ENCODE assay signal across 8 cellular contexts in genomic region chr4:2843023-2843908, GRCh38. TPM values are rescaled to one million over a fixed set of nuclear protein-coding genes. Genes with fewer than 3 reads are reported as not detected.
A peak's percentile ranks its signal among the peaks of the same experiment; 100 is the strongest.
DNase-seq lines count a peak whose midpoint lies in the region; ATAC-seq, FAIRE-seq and TF ChIP-seq lines count a peak whose summit lies in the region.

TSS of gene ADD1 (plus strand) at chr4:2843844. CDS start at chr4:2875916, 32,072 bp downstream.

- intact Hi-C loops in kidney (cut with DNase I): no loop called here

- POLR2A ChIA-PET in AG04450 (lab: Yijun Ruan, JAX): interaction anchor here (0.6 to 1.1 kb wide), 2 partner anchors 79 to 87 kb away, joined by 3 read pairs; no protein-coding TSS in a partner anchor

- H3K9me3 ChIP-seq in AG04450 (ENCODE audit: control insufficient read depth, insufficient read depth, low read length) (no peaks in the 10 kb centered on the region; the same call in 1 of the 2 replicates), kidney (ENCODE audit: control insufficient read depth in 1 of 2, low read length in 2 of 2) (no peaks in the 10 kb centered on the region)

- no peaks in the 10 kb centered on the region for H3K27me3 ChIP-seq in AG04450 (ENCODE audit: control insufficient read depth, insufficient read depth, low read length)

- H3K4me1 ChIP-seq in kidney (ENCODE audit: control insufficient read depth in 1 of 2, insufficient read depth in 1 of 2, low read depth in 1 of 2, low read length in 2 of 2): peaks cover 10 to 14% of the 10 kb centered on the region in 2 donors

- TF ChIP-seq CTCF in AG04450 (IDR thresholded peaks at IDR 0.05; ENCODE audit: low read depth, low read length) (no peak), kidney (IDR thresholded peaks at IDR 0.05; ENCODE audit: borderline replicate concordance, extremely low read depth, insufficient read depth) (no peak)

- ATAC-seq in GM18861 (IDR thresholded peaks at IDR 0.05; ENCODE audit: unreplicated experiment) (peak; percentile 62), HG03095 (IDR thresholded peaks at IDR 0.05; ENCODE audit: unreplicated experiment) (peak; percentile 80)

- peak within 1 kb of the TSS; percentile 83 for H3K4me3 ChIP-seq in AG04450 (ENCODE audit: low read depth, low read length)
- H3K4me3 ChIP-seq in kidney (ENCODE audit: low read length in 2 of 2): peak within 1 kb of the TSS; percentile 73 to 77

- DNase-seq in AG04450 (ENCODE audit: low read depth, low spot score) (peak; percentile 86), NCI-H345 (lab: John Stamatoyannopoulos, UW) (peak; percentile 86), cerebellar cortex (ENCODE audit: low spot score) (peak; percentile 89), kidney (peak; percentile 98)
- DNase-seq in activated CD4-positive, CD25-positive, alpha-beta regulatory T cell treated with anti-CD3 and anti-CD28 coated beads, Interleukin-2, amount 50 U/mL, for 72 hours: peak; percentile 99
- DNase-seq in stimulated activated CD4-positive, alpha-beta T cell treated with anti-CD3 and anti-CD28 coated beads, Interleukin-15, amount 100 ng/mL, for 1 hour (ENCODE audit: low read depth in 1 of 2, low spot score in 1 of 2): peak; percentile 96 to 97

- H3K27ac ChIP-seq in AG04450 (ENCODE audit: low read depth, low read length) (peak within 1 kb of the TSS; percentile 31), kidney (ENCODE audit: low read depth in 2 of 2, low read length in 2 of 2) (peak within 1 kb of the TSS; percentile 89 to 91)

- CTCF ChIA-PET in AG04450 (lab: Charles Lee): no interaction called here

- no peaks in the 10 kb centered on the region for H3K36me3 ChIP-seq in kidney (ENCODE audit: control insufficient read depth in 1 of 2, insufficient read depth in 2 of 2, low read length in 2 of 2)

- no peak for FAIRE-seq in kidney (lab: Jason Lieb, UNC)

- peak within 1 kb of the TSS; percentile 90 to 94 for H3K9ac ChIP-seq in kidney (ENCODE audit: low read length in 2 of 2)

RNA-seq across cellular contexts. Expression of gene ADD1, which starts in this region (rescaled TPM):
- polyA plus RNA-seq in AG04450 (2011; rRNA removed): 149 and 170 TPM in 2 replicates
- 95.8 and 112 TPM in 2 replicates for polyA minus RNA-seq in AG04450 (2011; rRNA and poly(A)+ RNA removed)
- 313 TPM for total RNA-seq in kidney
- polyA plus RNA-seq in kidney (ENCODE audit: insufficient read depth, low read depth, low replicate concordance): 232 TPM

Comparison
In these comparisons a context has a peak if more than half of its experiments do, and no peak if none do; other contexts are left out.
1. Peak in every context shown above with its lines: DNase-seq, ATAC-seq, H3K4me3 ChIP-seq and H3K27ac ChIP-seq.